ENCODE assay signal across 26 cellular contexts in the genomic region with DNA sequence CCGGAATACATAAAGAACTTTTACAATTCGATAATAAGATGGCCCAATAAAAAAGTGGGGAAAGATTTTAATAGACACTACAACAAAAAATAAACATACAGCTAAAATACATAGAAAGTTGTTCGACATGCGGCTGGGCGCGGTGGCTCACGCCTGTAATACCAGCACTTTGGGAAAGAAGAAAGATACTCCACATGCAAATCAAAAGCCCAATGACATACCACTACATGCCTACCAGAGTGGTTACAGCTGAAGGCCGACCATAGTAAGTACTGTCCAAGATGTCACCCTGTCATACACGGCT. TPM values are rescaled to one million over a fixed set of nuclear protein-coding genes. Genes with fewer than 3 reads are reported as not detected.
DNase-seq lines count a peak whose midpoint lies in the region; ATAC-seq, FAIRE-seq and TF ChIP-seq lines count a peak whose summit lies in the region.
"Had no signal": no experiment of that assay in that cellular context is flagged by ENCODE, and none has a peak within 500 bp of the region (broad histone marks: within the 10 kb centered on the region; RNA-seq: fewer than 3 reads in every experiment).

No MANE protein-coding gene starts in this region.

- peak overlapping the region in 1 of 2 experiments; percentile 42 for H2BK12ac ChIP-seq in mesenchymal stem cell (ENCODE audit: low read length in 2 of 2)

- FAIRE-seq in HepG2 (lab: Jason Lieb, UNC): no peak
- FAIRE-seq: GM12891, GM19239, H1 had no signal

- no peaks in the 10 kb centered on the region for H3K9me3 ChIP-seq in HepG2 (ENCODE audit: low read length)
- H3K9me3 ChIP-seq in right lobe of liver: no peaks in the 10 kb centered on the region
- no peaks in the 10 kb centered on the region for H3K9me3 ChIP-seq in mesenchymal stem cell (ENCODE audit: control insufficient read depth, low read length)
- H3K9me3 ChIP-seq: Caco-2, MG63, SJSA1 had no signal

- H2BK5ac ChIP-seq in mesenchymal stem cell (ENCODE audit: low read depth, low read length, poor library complexity, severe bottlenecking): no peak overlapping the region

- CTCF ChIA-PET in HepG2 (lab: Yijun Ruan, JAX; ENCODE audit: low intra/inter-chr PET ratio, low total read pairs): interaction anchor here (1.1 to 4.4 kb wide), 2 partner anchors 27 to 37 kb away, joined by 5 to 86 read pairs; a partner anchor contains a TSS

- H3K36me3 ChIP-seq in HepG2 (replicated peaks in 1 of 2; ENCODE audit: control insufficient read depth in 1 of 2, insufficient read depth in 2 of 2, low read length in 2 of 2) (peaks cover 7% of the 10 kb centered on the region in 2 experiments; a peak in 4 of 5 replicates), right lobe of liver (no peaks in the 10 kb centered on the region), mesenchymal stem cell (ENCODE audit: control insufficient read depth in 1 of 2, insufficient read depth in 2 of 2, low read depth in 1 of 2, low read length in 2 of 2) (peaks cover 0 to 9% of the 10 kb centered on the region in 2 experiments)
- H3K36me3 ChIP-seq: SJSA1 had no signal

- ATAC-seq in HepG2 (peak; percentile 6; the same call in 1 of the 3 replicates), right lobe of liver (no peak)

- H3K9ac ChIP-seq in HepG2 (ENCODE audit: insufficient read depth, low read depth, low read length) (peak overlapping the region; percentile 63), mesenchymal stem cell (ENCODE audit: low read length) (peak overlapping the region; percentile 38)

- no peak overlapping the region for H4K91ac ChIP-seq in mesenchymal stem cell (ENCODE audit: low read length)

- intact Hi-C loops in HepG2 (cut with micrococcal nuclease; ENCODE audit: unreplicated experiment) (no loop called here), right lobe of liver (cut with DNase I) (no loop called here)

- no peak for TF ChIP-seq CTCF in HepG2 (CRISPR knock-in tag; IDR thresholded peaks at IDR 0.05)
- TF ChIP-seq CTCF in right lobe of liver (IDR thresholded peaks at IDR 0.05): no peak
- TF ChIP-seq CTCF in VCaP (conservative IDR thresholded peaks at IDR 0.05): no peak

- TF ChIP-seq POLR2A in HepG2 (IDR thresholded peaks at IDR 0.05; ENCODE audit: insufficient read depth in 1 of 2, low read depth in 2 of 2, low read length in 2 of 2) (no peak), right lobe of liver (IDR thresholded peaks at IDR 0.05) (no peak)

- H2BK120ac ChIP-seq in mesenchymal stem cell (ENCODE audit: low read depth, low read length): no peak overlapping the region

- peak overlapping the region; percentile 93 for H3K4me2 ChIP-seq in HepG2 (ENCODE audit: low read depth, low read length)
- no peak overlapping the region for H3K4me2 ChIP-seq in mesenchymal stem cell (ENCODE audit: low read length, poor library complexity, severe bottlenecking)

- peaks cover 42% of the 10 kb centered on the region for H3K79me2 ChIP-seq in HepG2 (ENCODE audit: insufficient read depth, low read length)

- H3K27ac ChIP-seq in HepG2 (ENCODE audit: extremely low read length, insufficient read depth, low read length): peak overlapping the region; percentile 69
- peak overlapping the region in 1 of 3 donors; percentile 46 for H3K27ac ChIP-seq in right lobe of liver
- H3K27ac ChIP-seq in VCaP: peak overlapping the region; percentile 39
- no peak overlapping the region for H3K27ac ChIP-seq in mesenchymal stem cell (ENCODE audit: low read length, poor library complexity, severe bottlenecking)
- H3K27ac ChIP-seq: HL-60, SJSA1 had no signal

- no peak overlapping the region for H3K18ac ChIP-seq in mesenchymal stem cell (ENCODE audit: low read depth in 1 of 2, low read length in 2 of 2)

- TSS peak; percentile 44 for BruUV-seq in HepG2 (replicated peaks; lab: Mats Ljungman, UMichigan)

- no peaks in the 10 kb centered on the region for H3K79me1 ChIP-seq in mesenchymal stem cell (replicated peaks; ENCODE audit: low read length, poor library complexity, severe bottlenecking)

- no peak overlapping the region for H3K23ac ChIP-seq in mesenchymal stem cell (ENCODE audit: low read length in 2 of 2)

- in situ Hi-C loops in HepG2 (cut with HindIII; ENCODE audit: extremely low pct_ligation_motif_present, low pct_unique_long_range_greater_than_20kb): no loop called here

- H3K4me3 ChIP-seq in HepG2 (replicated peaks in 1 of 3; ENCODE audit: insufficient read depth in 1 of 3, low read depth in 2 of 3, low read length in 3 of 3): peak overlapping the region; percentile 54 to 66 (median 66)
- peak overlapping the region in 1 of 3 donors; percentile 39 for H3K4me3 ChIP-seq in right lobe of liver
- no peak overlapping the region for H3K4me3 ChIP-seq in mesenchymal stem cell (ENCODE audit: insufficient read depth in 1 of 2, low read depth in 1 of 2, low read length in 2 of 2)
- H3K4me3 ChIP-seq: MG63, SJSA1 had no signal

- H2BK15ac ChIP-seq in mesenchymal stem cell (ENCODE audit: low read depth, poor library complexity, severe bottlenecking): no peak overlapping the region

- no peak overlapping the region for H2AFZ ChIP-seq in HepG2 (ENCODE audit: low read length)
- H2AFZ ChIP-seq in mesenchymal stem cell (ENCODE audit: low read depth, low read length): no peak overlapping the region

- no peak overlapping the region for H2AK5ac ChIP-seq in mesenchymal stem cell (ENCODE audit: low read length, severe bottlenecking)

- POLR2A ChIA-PET in HepG2 (lab: Yijun Ruan, JAX): interaction anchor here (1.0 to 4.4 kb wide), 8 partner anchors 9 to 64 kb away, joined by 3 to 40 read pairs (median 10); a partner anchor contains a TSS

- 39% methylated on average over 9 of the region's 9 CpGs for WGBS in HepG2 (ENCODE audit: low lambda C conversion rate)
- WGBS in right lobe of liver (ENCODE audit: insufficient coverage, low coverage, low lambda C conversion rate, missing lambda C conversion rate): 25% methylated on average over 9 of the region's 9 CpGs
- WGBS in mesenchymal stem cell: 96% methylated on average over 8 of the region's 9 CpGs

- no peak for TF ChIP-seq EP300 in HepG2 (IDR thresholded peaks at IDR 0.05; ENCODE audit: low read depth in 2 of 2, low read length in 2 of 2)
- TF ChIP-seq EP300 in HepG2 (CRISPR knock-in tag; IDR thresholded peaks at IDR 0.05; ENCODE audit: borderline replicate concordance): no peak

- H3K14ac ChIP-seq in mesenchymal stem cell (ENCODE audit: low read length in 2 of 2): no peak overlapping the region

- H4K8ac ChIP-seq in mesenchymal stem cell (ENCODE audit: low read length): no peak overlapping the region

- no peak for DNase-seq in HepG2 (ENCODE audit: low spot score)
- DNase-seq in right lobe of liver: no peak
- DNase-seq in mesenchymal stem cell: no peak
- DNase-seq in effector CD4-positive, alpha-beta T cell: no peak
- no peak for DNase-seq in NCI-H2081 treated with DMSO at 0.1 percent for 48 hours (lab: John Stamatoyannopoulos, UW)
- no peak for DNase-seq in inferior parietal cortex (ENCODE audit: extremely low spot score)
- DNase-seq: Caco-2; CD4-positive, alpha-beta memory T cell; DMS79 treated with DMSO at 0.1 percent for 48 hours; GF-D8; HCEC 1CT; Karpas-422; MG63; NCI-H2029; NCI-H2227 treated with DMSO at 0.1 percent for 48 hours; NCI-H526 treated with DMSO at 0.1 percent for 48 hours; Right ventricle myocardium superior; RPMI8226 had no signal

- H4K20me1 ChIP-seq in HepG2 (ENCODE audit: insufficient read depth, low read length): peaks cover 7% of the 10 kb centered on the region; the same call in 1 of the 2 replicates

- no peak for TF ChIP-seq RAD21 in HepG2 (CRISPR knock-in tag; IDR thresholded peaks at IDR 0.05)

- H3K4me1 ChIP-seq in HepG2 (ENCODE audit: insufficient read depth, low read length) (peaks cover 76% of the 10 kb centered on the region), right lobe of liver (peaks cover 0 to 57% (median 14%) of the 10 kb centered on the region in 4 donors), mesenchymal stem cell (ENCODE audit: control insufficient read depth, insufficient read depth, low read depth, low read length) (peaks cover 34% of the 10 kb centered on the region)
- H3K4me1 ChIP-seq: Caco-2 had no signal

- no peak overlapping the region for H3K4ac ChIP-seq in mesenchymal stem cell (ENCODE audit: low read depth in 1 of 2, low read length in 2 of 2)

- H3K27me3 ChIP-seq in HepG2 (ENCODE audit: control insufficient read depth in 1 of 2, insufficient read depth in 2 of 2, low read length in 2 of 2) (no peaks in the 10 kb centered on the region), right lobe of liver (no peaks in the 10 kb centered on the region), mesenchymal stem cell (ENCODE audit: control insufficient read depth in 1 of 2, insufficient read depth in 1 of 2, low read length in 2 of 2) (no peaks in the 10 kb centered on the region)
- H3K27me3 ChIP-seq: MG63, SJSA1 had no signal

RNA-seq across cellular contexts. Expression of a gene that starts 9.3 kb away (rescaled TPM):
- total RNA-seq in HepG2 (2016; rRNA removed; fragmentation: Illumina TruSeq; extraction: Trizol) (0.52 TPM in 1 of 2 replicates, not detected in the other), right lobe of liver (1 to 10 TPM in 1 of 6 experiments, under 1 TPM in 2, not detected in 3; 0.12 to 1.3 (median 0.22) TPM)
- total RNA-seq in HepG2 (2016; cell fraction: cytosol; rRNA removed; fragmentation: Illumina TruSeq; extraction: Trizol; ENCODE audit: low read depth): not detected in 2 replicates
- total RNA-seq in HepG2 (2016; cell fraction: insoluble cytoplasmic fraction; rRNA removed; fragmentation: Illumina TruSeq; extraction: Trizol): 0.36 and 0.48 TPM in 2 replicates
- not detected in 2 replicates for total RNA-seq in HepG2 (2016; cell fraction: membrane; rRNA removed; fragmentation: Illumina TruSeq; extraction: Trizol)
- not detected in 2 replicates for total RNA-seq in HepG2 (2016; cell fraction: nucleus; rRNA removed; fragmentation: Illumina TruSeq; extraction: Trizol)
- 0.35 and 0.51 TPM in 2 replicates for polyA plus RNA-seq in HepG2 (2011; rRNA removed)
- polyA plus RNA-seq in HepG2 (2011; cell fraction: cytosol; rRNA removed): not detected in 2 replicates
- polyA plus RNA-seq in HepG2 (2011; cell fraction: nucleus; rRNA removed): 0.06 TPM in 1 of 2 replicates, not detected in the other
- polyA plus RNA-seq in HepG2 (2012): 0.61 and 0.71 TPM in 2 replicates
- polyA plus RNA-seq in HepG2 (2016; cell fraction: cytosol; fragmentation: Illumina TruSeq; extraction: Trizol; ENCODE audit: low read depth): 0.25 TPM in 1 of 2 replicates, not detected in the other
- not detected in 2 replicates for polyA plus RNA-seq in HepG2 (2016; cell fraction: insoluble cytoplasmic fraction; fragmentation: Illumina TruSeq; extraction: Trizol; ENCODE audit: low read depth)
- not detected in 2 replicates for polyA plus RNA-seq in HepG2 (2016; cell fraction: membrane; fragmentation: Illumina TruSeq; extraction: Trizol; ENCODE audit: low read depth)
- not detected in 2 replicates for polyA plus RNA-seq in HepG2 (2016; cell fraction: nucleus; fragmentation: Illumina TruSeq; extraction: Trizol; ENCODE audit: insufficient read depth, low read depth)
- 0.70 TPM in 1 of 2 replicates, not detected in the other for polyA minus RNA-seq in HepG2 (2011; rRNA and poly(A)+ RNA removed; ENCODE audit: low replicate concordance)
- not detected in 2 replicates for polyA minus RNA-seq in HepG2 (2011; cell fraction: cytosol; rRNA and poly(A)+ RNA removed)
- not detected in 2 replicates for polyA minus RNA-seq in HepG2 (2011; cell fraction: nucleus; rRNA and poly(A)+ RNA removed)
- polyA plus RNA-seq in mesenchymal stem cell (2013, experiment 1 of 2): 13.5 TPM
- polyA plus RNA-seq in mesenchymal stem cell (2013, experiment 2 of 2): 14.0 TPM
- total RNA-seq: A172; Caco-2; CD4-positive, alpha-beta memory T cell; NCI-H460 had no signal
- polyA plus RNA-seq: CD4-positive, alpha-beta memory T cell had no signal

RNA-seq across cellular contexts. Expression of a gene that starts 11.7 kb away (rescaled TPM):
- 27.1 and 28.9 TPM in 2 replicates for total RNA-seq in HepG2 (2016; rRNA removed; fragmentation: Illumina TruSeq; extraction: Trizol)
- total RNA-seq in HepG2 (2016; cell fraction: cytosol; rRNA removed; fragmentation: Illumina TruSeq; extraction: Trizol; ENCODE audit: low read depth): 5.2 and 8.2 TPM in 2 replicates
- 25.6 and 28.4 TPM in 2 replicates for total RNA-seq in HepG2 (2016; cell fraction: insoluble cytoplasmic fraction; rRNA removed; fragmentation: Illumina TruSeq; extraction: Trizol)
- 16.6 and 21.7 TPM in 2 replicates for total RNA-seq in HepG2 (2016; cell fraction: membrane; rRNA removed; fragmentation: Illumina TruSeq; extraction: Trizol)
- total RNA-seq in HepG2 (2016; cell fraction: nucleus; rRNA removed; fragmentation: Illumina TruSeq; extraction: Trizol): 14.7 and 17.2 TPM in 2 replicates
- polyA plus RNA-seq in HepG2 (2011; rRNA removed): 18.9 and 23.3 TPM in 2 replicates
- 19.3 and 25.5 TPM in 2 replicates for polyA plus RNA-seq in HepG2 (2011; cell fraction: cytosol; rRNA removed)
- polyA plus RNA-seq in HepG2 (2011; cell fraction: nucleus; rRNA removed): 17.6 and 23.0 TPM in 2 replicates
- polyA plus RNA-seq in HepG2 (2012): 20.2 and 20.5 TPM in 2 replicates
- polyA plus RNA-seq in HepG2 (2016; cell fraction: cytosol; fragmentation: Illumina TruSeq; extraction: Trizol; ENCODE audit: low read depth): 6.2 and 7.9 TPM in 2 replicates
- polyA plus RNA-seq in HepG2 (2016; cell fraction: insoluble cytoplasmic fraction; fragmentation: Illumina TruSeq; extraction: Trizol; ENCODE audit: low read depth): 28.7 and 30.6 TPM in 2 replicates
- polyA plus RNA-seq in HepG2 (2016; cell fraction: membrane; fragmentation: Illumina TruSeq; extraction: Trizol; ENCODE audit: low read depth): 21.0 and 21.3 TPM in 2 replicates
- polyA plus RNA-seq in HepG2 (2016; cell fraction: nucleus; fragmentation: Illumina TruSeq; extraction: Trizol; ENCODE audit: insufficient read depth, low read depth): 24.9 and 26.1 TPM in 2 replicates
- polyA minus RNA-seq in HepG2 (2011; rRNA and poly(A)+ RNA removed; ENCODE audit: low replicate concordance): 0.26 and 16.8 TPM in 2 replicates
- polyA minus RNA-seq in HepG2 (2011; cell fraction: cytosol; rRNA and poly(A)+ RNA removed): 9.7 and 11.8 TPM in 2 replicates
- 12.9 and 17.7 TPM in 2 replicates for polyA minus RNA-seq in HepG2 (2011; cell fraction: nucleus; rRNA and poly(A)+ RNA removed)
- 1 to 10 TPM; 1.8 to 4.1 (median 3.1) TPM for total RNA-seq in right lobe of liver
- polyA plus RNA-seq in mesenchymal stem cell (2013, experiment 1 of 2): 313 TPM
- 315 TPM for polyA plus RNA-seq in mesenchymal stem cell (2013, experiment 2 of 2)
- total RNA-seq: CD4-positive, alpha-beta memory T cell had no signal
- polyA plus RNA-seq: CD4-positive, alpha-beta memory T cell had no signal

RNA-seq across cellular contexts. Expression of a gene that starts 36.5 kb away (rescaled TPM):
- total RNA-seq in HepG2 (2016; rRNA removed; fragmentation: Illumina TruSeq; extraction: Trizol): 0.49 and 0.84 TPM in 2 replicates
- total RNA-seq in HepG2 (2016; cell fraction: cytosol; rRNA removed; fragmentation: Illumina TruSeq; extraction: Trizol; ENCODE audit: low read depth): 0.35 and 0.51 TPM in 2 replicates
- total RNA-seq in HepG2 (2016; cell fraction: insoluble cytoplasmic fraction; rRNA removed; fragmentation: Illumina TruSeq; extraction: Trizol): 0.13 and 0.39 TPM in 2 replicates
- 0.77 and 0.79 TPM in 2 replicates for total RNA-seq in HepG2 (2016; cell fraction: membrane; rRNA removed; fragmentation: Illumina TruSeq; extraction: Trizol)
- total RNA-seq in HepG2 (2016; cell fraction: nucleus; rRNA removed; fragmentation: Illumina TruSeq; extraction: Trizol): 0.68 and 0.97 TPM in 2 replicates
- polyA plus RNA-seq in HepG2 (2011; rRNA removed): 0.12 and 0.30 TPM in 2 replicates
- polyA plus RNA-seq in HepG2 (2011; cell fraction: cytosol; rRNA removed): 0.24 and 0.50 TPM in 2 replicates
- 0.43 TPM in 2 replicates for polyA plus RNA-seq in HepG2 (2011; cell fraction: nucleus; rRNA removed)
- polyA plus RNA-seq in HepG2 (2012): 0.16 TPM in 1 of 2 replicates, not detected in the other
- 0.34 and 0.45 TPM in 2 replicates for polyA plus RNA-seq in HepG2 (2016; cell fraction: cytosol; fragmentation: Illumina TruSeq; extraction: Trizol; ENCODE audit: low read depth)
- 0.56 and 0.64 TPM in 2 replicates for polyA plus RNA-seq in HepG2 (2016; cell fraction: insoluble cytoplasmic fraction; fragmentation: Illumina TruSeq; extraction: Trizol; ENCODE audit: low read depth)
- polyA plus RNA-seq in HepG2 (2016; cell fraction: membrane; fragmentation: Illumina TruSeq; extraction: Trizol; ENCODE audit: low read depth): 0.62 and 0.69 TPM in 2 replicates
- 1.0 and 1.6 TPM in 2 replicates for polyA plus RNA-seq in HepG2 (2016; cell fraction: nucleus; fragmentation: Illumina TruSeq; extraction: Trizol; ENCODE audit: insufficient read depth, low read depth)
- polyA minus RNA-seq in HepG2 (2011; rRNA and poly(A)+ RNA removed; ENCODE audit: low replicate concordance): 0.34 and 1.1 TPM in 2 replicates
- polyA minus RNA-seq in HepG2 (2011; cell fraction: cytosol; rRNA and poly(A)+ RNA removed): not detected in 2 replicates
- polyA minus RNA-seq in HepG2 (2011; cell fraction: nucleus; rRNA and poly(A)+ RNA removed): not detected in 2 replicates
- 1 to 10 TPM in 5 of 6 experiments, under 1 TPM in 1; 0.81 to 5.0 (median 2.3) TPM for total RNA-seq in right lobe of liver
- polyA plus RNA-seq in mesenchymal stem cell (2013, experiment 1 of 2): 0.72 TPM
- 0.78 TPM for polyA plus RNA-seq in mesenchymal stem cell (2013, experiment 2 of 2)
- total RNA-seq: H1 had no signal

RNA-seq across cellular contexts. Expression of a gene that starts 47.9 kb away (rescaled TPM):
- 4.2 and 7.8 TPM in 2 replicates for total RNA-seq in HepG2 (2016; rRNA removed; fragmentation: Illumina TruSeq; extraction: Trizol)
- total RNA-seq in HepG2 (2016; cell fraction: cytosol; rRNA removed; fragmentation: Illumina TruSeq; extraction: Trizol; ENCODE audit: low read depth): 3.3 and 3.4 TPM in 2 replicates
- 2.8 and 8.6 TPM in 2 replicates for total RNA-seq in HepG2 (2016; cell fraction: insoluble cytoplasmic fraction; rRNA removed; fragmentation: Illumina TruSeq; extraction: Trizol)
- total RNA-seq in HepG2 (2016; cell fraction: membrane; rRNA removed; fragmentation: Illumina TruSeq; extraction: Trizol): 3.2 and 3.5 TPM in 2 replicates
- total RNA-seq in HepG2 (2016; cell fraction: nucleus; rRNA removed; fragmentation: Illumina TruSeq; extraction: Trizol): 10.0 and 14.7 TPM in 2 replicates
- 24.2 and 27.6 TPM in 2 replicates for polyA plus RNA-seq in HepG2 (2011; rRNA removed)
- 9.7 and 15.2 TPM in 2 replicates for polyA plus RNA-seq in HepG2 (2011; cell fraction: cytosol; rRNA removed)
- polyA plus RNA-seq in HepG2 (2011; cell fraction: nucleus; rRNA removed): 96.1 and 124 TPM in 2 replicates
- 17.9 and 27.7 TPM in 2 replicates for polyA plus RNA-seq in HepG2 (2012)
- polyA plus RNA-seq in HepG2 (2016; cell fraction: cytosol; fragmentation: Illumina TruSeq; extraction: Trizol; ENCODE audit: low read depth): 1.2 and 1.5 TPM in 2 replicates
- 3.8 and 4.6 TPM in 2 replicates for polyA plus RNA-seq in HepG2 (2016; cell fraction: insoluble cytoplasmic fraction; fragmentation: Illumina TruSeq; extraction: Trizol; ENCODE audit: low read depth)
- 2.0 and 3.1 TPM in 2 replicates for polyA plus RNA-seq in HepG2 (2016; cell fraction: membrane; fragmentation: Illumina TruSeq; extraction: Trizol; ENCODE audit: low read depth)
- polyA plus RNA-seq in HepG2 (2016; cell fraction: nucleus; fragmentation: Illumina TruSeq; extraction: Trizol; ENCODE audit: insufficient read depth, low read depth): 23.9 and 27.3 TPM in 2 replicates
- 8.1 and 40.4 TPM in 2 replicates for polyA minus RNA-seq in HepG2 (2011; rRNA and poly(A)+ RNA removed; ENCODE audit: low replicate concordance)
- 12.8 and 13.5 TPM in 2 replicates for polyA minus RNA-seq in HepG2 (2011; cell fraction: cytosol; rRNA and poly(A)+ RNA removed)
- polyA minus RNA-seq in HepG2 (2011; cell fraction: nucleus; rRNA and poly(A)+ RNA removed): 26.5 and 30.6 TPM in 2 replicates
- 10 to 100 TPM in 3 of 6 experiments, 1 to 10 TPM in 3; 7.1 to 18.6 (median 11.0) TPM for total RNA-seq in right lobe of liver
- 19.9 TPM for polyA plus RNA-seq in mesenchymal stem cell (2013, experiment 1 of 2)
- polyA plus RNA-seq in mesenchymal stem cell (2013, experiment 2 of 2): 18.4 TPM

Comparison
In these comparisons a context has a peak if more than half of its experiments do, and no peak if none do; other contexts are left out.
1. H3K4me3 ChIP-seq: peak in HepG2 (3 of 3); none in mesenchymal stem cell (0 of 2).